1 cellular context compared by ENCODE assay signal in genomic region chrX:109533631-109534030, GRCh38.
TF ChIP-seq lines count a peak whose summit lies in the region.

No MANE protein-coding gene starts in this region.

TF ChIP-seq in endothelial cell of umbilical vein, 7 proteins besides CTCF, POLR2A, EP300 and RAD21:
- TF ChIP-seq GATA2 (IDR thresholded peaks at IDR 0.05; ENCODE audit: insufficient read depth, insufficient read length, low read depth, low read length) (peak; percentile 62), MYC (IDR thresholded peaks at IDR 0.05; ENCODE audit: low read depth, low read length) (no peak), POLR2AphosphoS5 (IDR thresholded peaks at IDR 0.05; ENCODE audit: insufficient read depth, low read depth, low read length) (no peak), JUN (IDR thresholded peaks at IDR 0.05; ENCODE audit: borderline replicate concordance, insufficient read depth, insufficient read length, low read depth) (peak; percentile 69), EZH2 (IDR thresholded peaks at IDR 0.05; ENCODE audit: borderline replicate concordance, low read depth, low read length, severe bottlenecking) (no peak), FOS (IDR thresholded peaks at IDR 0.05; ENCODE audit: borderline replicate concordance, insufficient read depth, low read length) (peak; percentile 86), MAX (IDR thresholded peaks at IDR 0.05; ENCODE audit: insufficient read depth, insufficient read length) (no peak)
TF ChIP-seq in endothelial cell of umbilical vein: peak in this region for 3.
